1 cellular context compared by ENCODE assay signal in genomic region chr15:85525755-85526154, GRCh38.
TF ChIP-seq lines count a peak whose summit lies in the region.

No MANE protein-coding gene starts in this region.

TF ChIP-seq in GM12878, 131 proteins besides CTCF, POLR2A, EP300 and RAD21 (continued from another document):
- TF ChIP-seq PKNOX1 (IDR thresholded peaks at IDR 0.05) (no peak), TARDBP (IDR thresholded peaks at IDR 0.05; ENCODE audit: borderline replicate concordance) (no peak), KAT2A (conservative IDR thresholded peaks at IDR 0.05; ENCODE audit: control insufficient read depth, low read depth, low read length) (no peak), YBX1 (IDR thresholded peaks at IDR 0.05) (no peak), RUNX3 (IDR thresholded peaks at IDR 0.05; ENCODE audit: low read length) (peak; percentile 78), TAF1 (IDR thresholded peaks at IDR 0.05; ENCODE audit: borderline replicate concordance, low read depth, low read length) (no peak), SMARCA5 (IDR thresholded peaks at IDR 0.05) (no peak), MEF2A (IDR thresholded peaks at IDR 0.05; ENCODE audit: insufficient read depth, low read depth, low read length) (peak; percentile 98)
TF ChIP-seq in GM12878: peak in this region for 9.
